ENCODE assay signal across 14 cellular contexts in the genomic region with DNA sequence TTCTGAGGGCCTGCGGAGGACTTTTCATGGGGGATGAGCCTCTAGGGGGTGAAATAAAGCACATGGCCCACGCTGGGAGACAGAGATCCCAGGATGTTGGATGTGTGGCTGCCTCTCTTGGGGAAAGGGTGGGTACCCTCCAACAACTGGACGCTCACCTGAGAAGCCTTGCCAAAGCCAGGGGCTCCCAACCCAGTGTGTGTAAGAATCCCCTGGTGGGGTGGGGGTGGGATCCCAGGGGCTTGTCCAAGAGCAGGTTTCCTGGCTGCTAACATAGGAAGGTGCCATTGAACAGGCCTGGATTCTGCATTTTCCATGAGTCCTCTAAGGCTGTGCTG. TPM values are rescaled to one million over a fixed set of nuclear protein-coding genes. Genes with fewer than 3 reads are reported as not detected.
A peak's percentile ranks its signal among the peaks of the same experiment; 100 is the strongest.
DNase-seq lines count a peak whose midpoint lies in the region; ATAC-seq and TF ChIP-seq lines count a peak whose summit lies in the region.
"Had no signal": no experiment of that assay in that cellular context is flagged by ENCODE, and none has a peak within 500 bp of the region (broad histone marks: within the 10 kb centered on the region; RNA-seq: fewer than 3 reads in every experiment).

No MANE protein-coding gene starts in this region.

- H3K27me3 ChIP-seq in GM06990 (replicated peaks; ENCODE audit: control insufficient read depth, insufficient read depth, low read length) (no peaks in the 10 kb centered on the region), SJCRH30 (peaks cover 5% of the 10 kb centered on the region; the same call in 1 of the 2 replicates)
- no peaks in the 10 kb centered on the region for H3K27me3 ChIP-seq in naive thymus-derived CD4-positive, alpha-beta T cell (ENCODE audit: control insufficient read depth in 2 of 2, insufficient read depth in 2 of 2, low read length in 2 of 2)
- H3K27me3 ChIP-seq: neural progenitor cell had no signal

- H3K36me3 ChIP-seq in GM06990 (ENCODE audit: control insufficient read depth, insufficient read depth, low read length) (peaks cover 13% of the 10 kb centered on the region), SJCRH30 (no peaks in the 10 kb centered on the region)
- peaks cover 10 to 31% (median 27%) of the 10 kb centered on the region in 3 experiments for H3K36me3 ChIP-seq in naive thymus-derived CD4-positive, alpha-beta T cell (ENCODE audit: control insufficient read depth in 2 of 3, insufficient read depth in 3 of 3, low read length in 3 of 3)
- H3K36me3 ChIP-seq: neural progenitor cell had no signal

- peak overlapping the region; percentile 96 to 100 (median 96) for H3K27ac Mint-ChIP-seq in CD14-positive monocyte
- peak overlapping the region; percentile 95 for H3K27ac Mint-ChIP-seq in activated naive CD4-positive, alpha-beta T cell treated with anti-CD3 and anti-CD28 coated beads, Interleukin-2, amount 50 U/mL, for 72 hours
- H3K27ac Mint-ChIP-seq in naive thymus-derived CD4-positive, alpha-beta T cell = peak overlapping the region; percentile 89 to 99 (median 97)
- H3K27ac Mint-ChIP-seq: brain, neural progenitor cell had no signal

- H3K9me3 ChIP-seq in naive thymus-derived CD4-positive, alpha-beta T cell (ENCODE audit: control insufficient read depth in 2 of 3, low read length in 3 of 3) = no peaks in the 10 kb centered on the region
- no peaks in the 10 kb centered on the region for H3K9me3 ChIP-seq in SJCRH30 (replicated peaks)

- TF ChIP-seq CTCF in CD14-positive monocyte (IDR thresholded peaks at IDR 0.05) (no peak), GM06990 (IDR thresholded peaks at IDR 0.05; ENCODE audit: insufficient read depth, low read length, poor library complexity, severe bottlenecking) (no peak)

- H3K4me3 ChIP-seq in GM06990 (replicated peaks; ENCODE audit: low read depth, low read length) (peak overlapping the region; percentile 86), SJCRH30 (no peak overlapping the region)
- peak overlapping the region; percentile 85 for H3K4me3 ChIP-seq in naive thymus-derived CD4-positive, alpha-beta T cell (ENCODE audit: low read length)
- H3K4me3 ChIP-seq: neural progenitor cell had no signal

- peak overlapping the region; percentile 80 to 95 for H3K4me3 Mint-ChIP-seq in CD14-positive monocyte
- H3K4me3 Mint-ChIP-seq in naive thymus-derived CD4-positive, alpha-beta T cell = peak overlapping the region; percentile 83 to 98 (median 93)
- H3K4me3 Mint-ChIP-seq: brain, neural progenitor cell had no signal

- H3K4me1 ChIP-seq in naive thymus-derived CD4-positive, alpha-beta T cell (ENCODE audit: control insufficient read depth in 2 of 2, insufficient read depth in 2 of 2, low read length in 2 of 2) = peaks cover 74 to 75% of the 10 kb centered on the region in 2 donors
- H3K4me1 ChIP-seq in SJCRH30 = no peaks in the 10 kb centered on the region
- H3K4me1 ChIP-seq: neural progenitor cell had no signal

- peaks cover 79% of the 10 kb centered on the region for H3K4me1 Mint-ChIP-seq in CD14-positive monocyte
- peaks cover 64 to 94% (median 88%) of the 10 kb centered on the region in 7 donors for H3K4me1 Mint-ChIP-seq in naive thymus-derived CD4-positive, alpha-beta T cell
- H3K4me1 Mint-ChIP-seq: brain, neural progenitor cell had no signal

- no peak for ATAC-seq in activated naive CD4-positive, alpha-beta T cell treated with anti-CD3 and anti-CD28 coated beads, Interleukin-2, amount 50 U/mL, for 72 hours
- no peak for ATAC-seq in naive thymus-derived CD4-positive, alpha-beta T cell
- ATAC-seq: SK-N-SH treated with all-trans-retinoic acid at 6 μM for 48 hours had no signal

- peak overlapping the region; percentile 90 for H3K27ac ChIP-seq in naive thymus-derived CD4-positive, alpha-beta T cell (ENCODE audit: low read depth, low read length)
- no peak overlapping the region for H3K27ac ChIP-seq in SJCRH30
- H3K27ac ChIP-seq: neural progenitor cell had no signal

- peaks cover 0 to 6% (median 0%) of the 10 kb centered on the region in 3 donors for H3K27me3 Mint-ChIP-seq in CD14-positive monocyte (ENCODE audit: low read depth in 3 of 3)
- no peaks in the 10 kb centered on the region for H3K27me3 Mint-ChIP-seq in naive thymus-derived CD4-positive, alpha-beta T cell

- POLR2A ChIA-PET in naive thymus-derived CD4-positive, alpha-beta T cell (lab: Charles Lee) = interaction anchor here (1.0 to 2.7 kb wide), 13 partner anchors 9 to 65 kb away, joined by 3 to 50 read pairs (median 7); partner anchors contain the start of gene CYLD

- intact Hi-C loops in CD14-positive monocyte (cut with micrococcal nuclease) = loop anchor here in 1 of 2 donors (5.0 to 10.0 kb wide), 2 partner anchors 62 to 526 kb away; partner anchors contain the start of genes CYLD and TENT4B
- intact Hi-C loops in naive thymus-derived CD4-positive, alpha-beta T cell (cut with micrococcal nuclease) = loop anchor here (2.0 to 5.0 kb wide), 6 partner anchors 16 to 653 kb away; partner anchors contain the start of genes CNEP1R1 (in 1 of the 2), HEATR3 (in 1 of the 2), NKD1 (in 1 of the 2) and TENT4B (in 1 of the 2)

- CTCF ChIA-PET in naive thymus-derived CD4-positive, alpha-beta T cell (lab: Charles Lee) = interaction anchor here (0.5 to 5.7 kb wide), 10 partner anchors 9 to 537 kb away, joined by 3 to 101 read pairs (median 4); partner anchors contain the start of gene CYLD

- peaks cover 0 to 3% (median 0%) of the 10 kb centered on the region in 7 donors for H3K9me3 Mint-ChIP-seq in CD14-positive monocyte
- no peaks in the 10 kb centered on the region for H3K9me3 Mint-ChIP-seq in activated naive CD4-positive, alpha-beta T cell treated with anti-CD3 and anti-CD28 coated beads, Interleukin-2, amount 50 U/mL, for 72 hours
- H3K9me3 Mint-ChIP-seq in naive thymus-derived CD4-positive, alpha-beta T cell = no peaks in the 10 kb centered on the region
- H3K9me3 Mint-ChIP-seq: brain, neural progenitor cell had no signal

- DNase-seq in CD14-positive monocyte (ENCODE audit: low spot score) = no peak
- no peak for DNase-seq in GM06990 (ENCODE audit: extremely low read depth, insufficient read length)
- DNase-seq in activated naive CD4-positive, alpha-beta T cell treated with anti-CD3 and anti-CD28 coated beads, Interleukin-2, amount 50 U/mL, for 72 hours (ENCODE audit: low spot score in 2 of 2) = no peak
- DNase-seq in naive thymus-derived CD4-positive, alpha-beta T cell = no peak
- no peak for DNase-seq in hippocampal formation (lab: John Stamatoyannopoulos, UW)
- no peak for DNase-seq in stimulated activated CD4-positive, alpha-beta T cell treated with anti-CD3 and anti-CD28 coated beads, Interleukin-4, amount 100 ng/mL, for 24 hours
- DNase-seq in cerebellar cortex (ENCODE audit: low spot score) = no peak
- no peak for DNase-seq in SJCRH30
- DNase-seq: HCEC 1CT, NCI-H1417, NCI-H774 had no signal

- H3K36me3 Mint-ChIP-seq in CD14-positive monocyte = peaks cover 45 to 49% of the 10 kb centered on the region in 2 donors
- H3K36me3 Mint-ChIP-seq in activated naive CD4-positive, alpha-beta T cell treated with anti-CD3 and anti-CD28 coated beads, Interleukin-2, amount 50 U/mL, for 72 hours = peaks cover 28 to 46% of the 10 kb centered on the region in 2 donors
- peaks cover 20 to 46% (median 28%) of the 10 kb centered on the region in 5 donors for H3K36me3 Mint-ChIP-seq in naive thymus-derived CD4-positive, alpha-beta T cell
- H3K36me3 Mint-ChIP-seq: brain, neural progenitor cell had no signal

RNA-seq across cellular contexts. Expression of gene SNX20, which starts 0.6 kb away (rescaled TPM):
- polyA plus RNA-seq in CD14-positive monocyte = 10 to 100 TPM; 51.0 to 83.2 TPM
- total RNA-seq in activated naive CD4-positive, alpha-beta T cell treated with anti-CD3 and anti-CD28 coated beads, Interleukin-2, amount 50 U/mL, for 72 hours = 10 to 100 TPM; 36.7 to 48.4 TPM
- 10 to 100 TPM; 32.4 to 94.9 (median 70.8) TPM for total RNA-seq in naive thymus-derived CD4-positive, alpha-beta T cell
- polyA plus RNA-seq in naive thymus-derived CD4-positive, alpha-beta T cell = 10 to 100 TPM; 62.6 to 96.1 TPM
- not detected in 2 replicates for total RNA-seq in SJCRH30 (2014; rRNA removed; shearing (Covaris generic))

RNA-seq across cellular contexts. Expression of gene NOD2, which starts 12.9 kb away (rescaled TPM):
- polyA plus RNA-seq in CD14-positive monocyte = 10 to 100 TPM; 18.5 to 29.7 TPM
- total RNA-seq in activated naive CD4-positive, alpha-beta T cell treated with anti-CD3 and anti-CD28 coated beads, Interleukin-2, amount 50 U/mL, for 72 hours = 1 to 10 TPM in 1 of 2 donors, under 1 TPM in 1; 0.59 to 5.1 TPM
- 10 to 100 TPM in 2 of 5 experiments, 1 to 10 TPM in 1, under 1 TPM in 2; 0.49 to 40.5 (median 4.8) TPM for total RNA-seq in naive thymus-derived CD4-positive, alpha-beta T cell
- under 1 TPM; 0.06 TPM for polyA plus RNA-seq in naive thymus-derived CD4-positive, alpha-beta T cell
- total RNA-seq in SJCRH30 (2014; rRNA removed; shearing (Covaris generic)) = not detected in 2 replicates

Comparison
In these comparisons a context has a peak if more than half of its experiments do, and no peak if none do; other contexts are left out.
1. RNA of gene SNX20, which starts 0.6 kb away (total RNA-seq): 32.4 to 94.9 TPM in naive thymus-derived CD4-positive, alpha-beta T cell and 36.7 to 48.4 TPM in activated naive CD4-positive, alpha-beta T cell treated with anti-CD3 and anti-CD28 coated beads, Interleukin-2, amount 50 U/mL, for 72 hours; not detected in SJCRH30; every median in the first group is over 10 times any median in the second.
2. Peak in every context shown above with its lines, with median percentiles within 50 percentile points of each other: H3K27ac Mint-ChIP-seq.